15 cellular contexts compared by ENCODE assay signal in the genomic region with DNA sequence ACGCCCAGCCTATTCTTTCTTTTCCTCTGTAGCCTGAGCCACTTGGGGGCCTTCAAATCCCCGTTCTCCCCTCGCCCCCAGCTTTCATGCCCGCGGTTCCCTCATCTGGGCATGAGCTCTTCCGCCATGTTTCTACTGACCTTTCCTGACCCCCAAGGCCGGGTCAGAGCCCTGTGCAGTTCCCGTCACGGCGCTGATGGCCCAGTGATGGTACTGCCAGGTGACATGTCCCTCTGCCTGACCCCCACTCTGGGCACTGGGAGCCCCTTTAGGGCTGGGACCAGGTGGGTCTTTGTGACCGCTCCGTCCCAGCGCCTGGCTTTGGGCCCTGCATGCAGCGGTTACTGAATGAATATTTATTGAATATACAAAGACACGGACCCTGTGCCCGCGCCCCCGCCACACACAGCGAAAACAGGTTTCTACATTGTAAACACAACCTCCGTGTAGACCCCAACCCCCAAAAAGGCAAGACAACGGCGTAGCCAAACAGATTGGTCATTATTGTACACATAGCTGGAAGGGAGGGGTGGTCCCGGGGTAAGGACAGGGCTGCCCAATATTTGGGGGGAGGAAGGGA. TPM values are rescaled to one million over a fixed set of nuclear protein-coding genes. Genes with fewer than 3 reads are reported as not detected.
A peak's percentile ranks its signal among the peaks of the same experiment; 100 is the strongest.
DNase-seq lines count a peak whose midpoint lies in the region; ATAC-seq, FAIRE-seq and TF ChIP-seq lines count a peak whose summit lies in the region.
"Had no signal": no experiment of that assay in that cellular context is flagged by ENCODE, and none has a peak within 500 bp of the region (broad histone marks: within the 10 kb centered on the region; RNA-seq: fewer than 3 reads in every experiment).

No MANE protein-coding gene starts in this region.

- H3K27ac ChIP-seq in Peyer's patch, result peak overlapping the region; percentile 58 to 74 (median 62)
- peak overlapping the region; percentile 3 to 38 for H3K27ac ChIP-seq in left lung
- H3K27ac ChIP-seq in small intestine (ENCODE audit: low read depth in 1 of 2, low read length in 1 of 2), result peak overlapping the region; percentile 18 to 66
- H3K27ac ChIP-seq: cardiac muscle cell, SJSA1 had no signal

- no peaks in the 10 kb centered on the region for H3K9me3 Mint-ChIP-seq in type B pancreatic cell
- H3K9me3 Mint-ChIP-seq: activated CD4-positive, alpha-beta T cell treated with anti-CD3 and anti-CD28 coated beads, Interleukin-2, amount 10 ng/mL, durations not matched to agents 24 days and 14 days; activated naive CD8-positive, alpha-beta T cell treated with anti-CD3 and anti-CD28 coated beads, Interleukin-2, amount 10 ng/mL, durations not matched to agents 7 days and 5 days; activated T-cell treated with anti-CD3 and anti-CD28 coated beads, Interleukin-2, amount 50 U/mL, for 4 hours; stimulated activated effector memory CD8-positive, alpha-beta T cell treated with anti-CD3 and anti-CD28 coated beads, Interleukin-12 subunit alpha, Interleukin-12 subunit beta, amount 100 ng/mL, for 72 hours had no signal

- no peak overlapping the region for H3K4me3 Mint-ChIP-seq in type B pancreatic cell
- H3K4me3 Mint-ChIP-seq: activated CD4-positive, alpha-beta T cell treated with anti-CD3 and anti-CD28 coated beads, Interleukin-2, amount 10 ng/mL, durations not matched to agents 24 days and 14 days; activated naive CD8-positive, alpha-beta T cell treated with anti-CD3 and anti-CD28 coated beads, Interleukin-2, amount 10 ng/mL, durations not matched to agents 7 days and 5 days; activated T-cell treated with anti-CD3 and anti-CD28 coated beads, Interleukin-2, amount 50 U/mL, for 4 hours; stimulated activated effector memory CD8-positive, alpha-beta T cell treated with anti-CD3 and anti-CD28 coated beads, Interleukin-12 subunit alpha, Interleukin-12 subunit beta, amount 100 ng/mL, for 72 hours had no signal

- no peaks in the 10 kb centered on the region for H3K4me1 Mint-ChIP-seq in type B pancreatic cell (ENCODE audit: unreplicated experiment)

- WGBS in small intestine, 3 donors, result 77 to 86% (median 83%) methylated on average over 23 of the region's 23 CpGs

- H3K27ac Mint-ChIP-seq in type B pancreatic cell, result no peak overlapping the region
- H3K27ac Mint-ChIP-seq: activated CD4-positive, alpha-beta T cell treated with anti-CD3 and anti-CD28 coated beads, Interleukin-2, amount 10 ng/mL, durations not matched to agents 24 days and 14 days; activated naive CD8-positive, alpha-beta T cell treated with anti-CD3 and anti-CD28 coated beads, Interleukin-2, amount 10 ng/mL, durations not matched to agents 7 days and 5 days; stimulated activated effector memory CD8-positive, alpha-beta T cell treated with anti-CD3 and anti-CD28 coated beads, Interleukin-12 subunit alpha, Interleukin-12 subunit beta, amount 100 ng/mL, for 72 hours had no signal

- TF ChIP-seq POLR2A in Peyer's patch (IDR thresholded peaks at IDR 0.05), result no peak

- H3K36me3 Mint-ChIP-seq in type B pancreatic cell, result no peaks in the 10 kb centered on the region

- H3K27me3 Mint-ChIP-seq in type B pancreatic cell, result no peaks in the 10 kb centered on the region
- H3K27me3 Mint-ChIP-seq: activated CD4-positive, alpha-beta T cell treated with anti-CD3 and anti-CD28 coated beads, Interleukin-2, amount 10 ng/mL, durations not matched to agents 24 days and 14 days; activated naive CD8-positive, alpha-beta T cell treated with anti-CD3 and anti-CD28 coated beads, Interleukin-2, amount 10 ng/mL, durations not matched to agents 7 days and 5 days had no signal

- no peak for DNase-seq in Peyer's patch
- DNase-seq in left lung, result peak in 1 of 2 donors; percentile 71
- DNase-seq in small intestine, result no peak
- DNase-seq in T1000 (lab: John Stamatoyannopoulos, UW), result no peak
- no peak for DNase-seq in type B pancreatic cell (ENCODE audit: extremely low spot score, unreplicated experiment)
- DNase-seq in activated CD8-positive, alpha-beta memory T cell treated with anti-CD3 and anti-CD28 coated beads for 24 hours, result no peak
- DNase-seq: activated naive CD8-positive, alpha-beta T cell treated with anti-CD3 and anti-CD28 coated beads, Interleukin-2, amount 10 ng/mL, durations not matched to agents 7 days and 5 days; activated T-cell treated with anti-CD3 and anti-CD28 coated beads, Interleukin-2, amount 50 U/mL, for 4 hours; NCI-H1694 treated with DMSO at 0.1 percent for 48 hours had no signal

- intact Hi-C loops in left lung (cut with DNase I), result loop anchor here (10.0 kb wide), 1 partner anchor 135 kb away; no protein-coding TSS in a partner anchor

- no peak for ATAC-seq in left lung

- H3K9me3 ChIP-seq in Peyer's patch, result no peaks in the 10 kb centered on the region
- H3K9me3 ChIP-seq in left lung, result no peaks in the 10 kb centered on the region
- no peaks in the 10 kb centered on the region for H3K9me3 ChIP-seq in small intestine (ENCODE audit: control insufficient read depth, low read depth)
- H3K9me3 ChIP-seq: SJSA1 had no signal

- no peaks in the 10 kb centered on the region for H3K27me3 ChIP-seq in Peyer's patch
- no peaks in the 10 kb centered on the region for H3K27me3 ChIP-seq in left lung
- H3K27me3 ChIP-seq in small intestine (ENCODE audit: control insufficient read depth in 2 of 2, insufficient read depth in 2 of 2, low read length in 2 of 2), result no peaks in the 10 kb centered on the region
- H3K27me3 ChIP-seq: cardiac muscle cell, SJSA1 had no signal

- no peak for FAIRE-seq in small intestine (lab: Jason Lieb, UNC)

- peaks cover 0 to 33% (median 0%) of the 10 kb centered on the region in 3 donors for H3K36me3 ChIP-seq in Peyer's patch
- peaks cover 0 to 39% of the 10 kb centered on the region in 2 donors for H3K36me3 ChIP-seq in left lung
- no peaks in the 10 kb centered on the region for H3K36me3 ChIP-seq in small intestine (ENCODE audit: control insufficient read depth in 2 of 2, insufficient read depth in 2 of 2, low read length in 2 of 2)
- H3K36me3 ChIP-seq: cardiac muscle cell had no signal

- H3K4me1 ChIP-seq in Peyer's patch (peaks cover 0 to 24% (median 10%) of the 10 kb centered on the region in 4 donors), left lung (peaks cover 5 to 40% of the 10 kb centered on the region in 2 donors), small intestine (ENCODE audit: control insufficient read depth in 2 of 2, insufficient read depth in 1 of 2, low read depth in 1 of 2, low read length in 1 of 2) (peaks cover 2 to 3% of the 10 kb centered on the region in 2 donors)
- H3K4me1 ChIP-seq: SJSA1 had no signal

- TF ChIP-seq CTCF in Peyer's patch (IDR thresholded peaks at IDR 0.05), result no peak
- TF ChIP-seq CTCF in left lung (IDR thresholded peaks at IDR 0.05), result no peak
- TF ChIP-seq CTCF in type B pancreatic cell (conservative IDR thresholded peaks at IDR 0.05), result no peak

- H3K4me3 ChIP-seq in Peyer's patch, result peak overlapping the region in 3 of 4 donors; percentile 6 to 51 (median 43)
- peak overlapping the region in 1 of 2 donors; percentile 30 for H3K4me3 ChIP-seq in left lung
- H3K4me3 ChIP-seq in small intestine (ENCODE audit: low read depth in 1 of 2, low read length in 2 of 2), result peak overlapping the region in 1 of 2 donors; percentile 43
- H3K4me3 ChIP-seq: cardiac muscle cell, lung, SJSA1 had no signal

RNA-seq across cellular contexts. Expression of a gene that starts 7.7 kb away (rescaled TPM):
- total RNA-seq in Peyer's patch (100 to 1,000 TPM in 1 of 4 donors, 10 to 100 TPM in 3; 54.5 to 133 (median 92.2) TPM), left lung (10 to 100 TPM; 64.1 to 81.7 TPM), type B pancreatic cell (ENCODE audit: low replicate concordance) (55.4 and 56.1 TPM in 2 replicates)
- polyA plus RNA-seq in small intestine, result 100 to 1,000 TPM in 2 of 3 donors, 10 to 100 TPM in 1; 75.4 to 128 (median 103) TPM

RNA-seq across cellular contexts. Expression of a gene that starts 9.2 kb away (rescaled TPM):
- total RNA-seq in Peyer's patch (100 to 1,000 TPM in 3 of 4 donors, 10 to 100 TPM in 1; 89.1 to 548 (median 264) TPM), left lung (100 to 1,000 TPM; 748 to 881 TPM), type B pancreatic cell (ENCODE audit: low replicate concordance) (8.2 and 14.2 TPM in 2 replicates)
- polyA plus RNA-seq in small intestine, result 100 to 1,000 TPM in 1 of 3 donors, 10 to 100 TPM in 1, 1 to 10 TPM in 1; 9.5 to 552 (median 16.1) TPM
- total RNA-seq: SJSA1 had no signal

RNA-seq across cellular contexts. Expression of a gene that starts 9.8 kb away (rescaled TPM):
- total RNA-seq in Peyer's patch, result 100 to 1,000 TPM in 1 of 4 donors, 10 to 100 TPM in 3; 30.1 to 314 (median 81.5) TPM
- total RNA-seq in left lung, result 10 to 100 TPM; 62.3 to 75.3 TPM
- polyA plus RNA-seq in small intestine, result 100 to 1,000 TPM in 1 of 3 donors, 10 to 100 TPM in 2; 42.1 to 141 (median 68.6) TPM
- 35.1 and 42.3 TPM in 2 replicates for total RNA-seq in type B pancreatic cell (ENCODE audit: low replicate concordance)

RNA-seq across cellular contexts. Expression of a gene that starts 37.6 kb away (rescaled TPM):
- total RNA-seq in Peyer's patch (100 to 1,000 TPM in 1 of 4 donors, 10 to 100 TPM in 3; 43.7 to 127 (median 91.9) TPM), left lung (10 to 100 TPM; 24.2 to 27.6 TPM), type B pancreatic cell (ENCODE audit: low replicate concordance) (17.4 and 47.5 TPM in 2 replicates)
- polyA plus RNA-seq in small intestine, result 10 to 100 TPM; 23.9 to 71.6 (median 55.0) TPM
- total RNA-seq: SJSA1, skeletal muscle tissue had no signal

RNA-seq across cellular contexts. Expression of a gene that starts 42.8 kb away (rescaled TPM):
- total RNA-seq in Peyer's patch (10 to 100 TPM in 1 of 4 donors, 1 to 10 TPM in 3; 7.0 to 57.8 (median 7.7) TPM), left lung (10 to 100 TPM; 11.5 to 51.3 TPM), type B pancreatic cell (ENCODE audit: low replicate concordance) (not detected in 2 replicates)
- 1 to 10 TPM; 2.5 to 3.5 (median 3.2) TPM for polyA plus RNA-seq in small intestine
- total RNA-seq: cardiac muscle cell, SJSA1 had no signal
- polyA plus RNA-seq: cardiac muscle cell had no signal
